ENCODE assay signal across 12 cellular contexts in genomic region chr3:48299746-48300361, GRCh38. TPM values are rescaled to one million over a fixed set of nuclear protein-coding genes. Genes with fewer than 3 reads are reported as not detected.
A peak's percentile ranks its signal among the peaks of the same experiment; 100 is the strongest.
DNase-seq lines count a peak whose midpoint lies in the region; ATAC-seq, FAIRE-seq and TF ChIP-seq lines count a peak whose summit lies in the region.
"Had no signal": no experiment of that assay in that cellular context is flagged by ENCODE, and none has a peak within 500 bp of the region (broad histone marks: within the 10 kb centered on the region; RNA-seq: fewer than 3 reads in every experiment).

No MANE protein-coding gene starts in this region.

- H3K27ac ChIP-seq in OCI-LY1 (ENCODE audit: low read depth, low read length, poor library complexity, severe bottlenecking) (peak overlapping the region; percentile 55), trophoblast cell (ENCODE audit: low read depth, low read length) (no peak overlapping the region), colonic mucosa (no peak overlapping the region)

- no peak overlapping the region for H2BK12ac ChIP-seq in trophoblast cell (ENCODE audit: low read length)

- H4K20me1 ChIP-seq in OCI-LY1 (ENCODE audit: insufficient read depth, low read length): no peaks in the 10 kb centered on the region

- 100% methylated on average over 1 of the region's 5 CpGs for WGBS in trophoblast cell (ENCODE audit: extremely low coverage, insufficient coverage, insufficient read length)

- H4K8ac ChIP-seq in trophoblast cell (ENCODE audit: low read depth, low read length): peak overlapping the region; percentile 100

- H3K23ac ChIP-seq in trophoblast cell (ENCODE audit: low read length): no peak overlapping the region

- H3K36me3 ChIP-seq in OCI-LY1 (ENCODE audit: insufficient read depth, low read length): peaks cover 34% of the 10 kb centered on the region
- H3K36me3 ChIP-seq in endocrine pancreas (ENCODE audit: control insufficient read depth, insufficient read depth, low read length): peaks cover 4% of the 10 kb centered on the region
- peaks cover 10 to 25% of the 10 kb centered on the region in 2 experiments for H3K36me3 ChIP-seq in trophoblast cell (ENCODE audit: control insufficient read depth in 1 of 2, insufficient read depth in 2 of 2, low read length in 2 of 2)
- peaks cover 4% of the 10 kb centered on the region for H3K36me3 ChIP-seq in colonic mucosa

- intact Hi-C loops in colonic mucosa (cut with DNase I): no loop called here

- H3K14ac ChIP-seq in trophoblast cell (ENCODE audit: low read length): no peak overlapping the region

- DNase-seq in trophoblast cell (no peak), D721Med (ENCODE audit: insufficient read length, low spot score) (no peak), NOMO-1 (lab: John Stamatoyannopoulos, UW; ENCODE audit: unreplicated experiment in 2 of 2) (no peak), colonic mucosa (no peak)

- H3K4me3 ChIP-seq in GM08714 (ENCODE audit: low read length) (peak overlapping the region; percentile 79), OCI-LY1 (ENCODE audit: low read depth, low read length, poor library complexity, severe bottlenecking) (peak overlapping the region; percentile 75), endocrine pancreas (ENCODE audit: control insufficient read depth, insufficient read depth, low read length) (peak overlapping the region; percentile 11), trophoblast cell (ENCODE audit: low read depth, low read length) (no peak overlapping the region), colonic mucosa (no peak overlapping the region)

- H3F3A ChIP-seq in OCI-LY1 (ENCODE audit: insufficient read depth, low read length): no peaks in the 10 kb centered on the region

- no peak for ATAC-seq in HG03432 (IDR thresholded peaks at IDR 0.05; ENCODE audit: unreplicated experiment)
- ATAC-seq: pancreas had no signal

- TF ChIP-seq CTCF in OCI-LY1 (IDR thresholded peaks at IDR 0.05; ENCODE audit: low read length) (no peak), D721Med (IDR thresholded peaks at IDR 0.05; ENCODE audit: insufficient read depth, missing control alignments) (no peak), colonic mucosa (IDR thresholded peaks at IDR 0.05) (no peak)

- H2AK5ac ChIP-seq in trophoblast cell (ENCODE audit: low read length): no peak overlapping the region

- H3K4me2 ChIP-seq in OCI-LY1 (ENCODE audit: low read length) (peak overlapping the region; percentile 92), trophoblast cell (ENCODE audit: low read length) (peak overlapping the region; percentile 88)

- no peak overlapping the region for H4K12ac ChIP-seq in trophoblast cell (ENCODE audit: low read depth, low read length)

- no peak overlapping the region for H3K18ac ChIP-seq in trophoblast cell (ENCODE audit: low read length)

- H2BK120ac ChIP-seq in trophoblast cell (ENCODE audit: insufficient read depth, low read length, poor library complexity): no peak overlapping the region

- H3K4ac ChIP-seq in trophoblast cell (ENCODE audit: low read depth, low read length): no peak overlapping the region

- H3K9ac ChIP-seq in OCI-LY1 (ENCODE audit: low read length): peak overlapping the region; percentile 88
- H3K9ac ChIP-seq in endocrine pancreas (ENCODE audit: control insufficient read depth, insufficient read depth, low read length): no peak overlapping the region
- no peak overlapping the region for H3K9ac ChIP-seq in trophoblast cell (ENCODE audit: low read length)
- peak overlapping the region in 1 of 2 donors; percentile 27 for H3K9ac ChIP-seq in colonic mucosa (ENCODE audit: low read depth in 2 of 2, low read length in 2 of 2)

- no peaks in the 10 kb centered on the region for H3K9me2 ChIP-seq in OCI-LY1 (ENCODE audit: low read depth, low read length)

- H3K79me2 ChIP-seq in OCI-LY1 (ENCODE audit: insufficient read depth, low read length) (no peaks in the 10 kb centered on the region), trophoblast cell (ENCODE audit: control insufficient read depth, insufficient read depth, low read length, poor library complexity) (peaks cover 11% of the 10 kb centered on the region)

- H3K79me1 ChIP-seq in trophoblast cell (ENCODE audit: low read length): peaks cover 12% of the 10 kb centered on the region

- no peak overlapping the region for H2BK5ac ChIP-seq in trophoblast cell (ENCODE audit: low read depth, low read length, poor library complexity)

- H3K4me1 ChIP-seq in OCI-LY1 (ENCODE audit: insufficient read depth, low read length, severe bottlenecking) (peaks cover 26% of the 10 kb centered on the region), endocrine pancreas (ENCODE audit: control insufficient read depth, insufficient read depth, low read length) (no peaks in the 10 kb centered on the region), trophoblast cell (ENCODE audit: control insufficient read depth in 1 of 2, insufficient read depth in 2 of 2, low read length in 2 of 2) (peaks cover 9% of the 10 kb centered on the region in 2 experiments), colonic mucosa (peaks cover 7% of the 10 kb centered on the region)
- H3K4me1 ChIP-seq: SJCRH30 had no signal

- no peaks in the 10 kb centered on the region for H3K27me3 ChIP-seq in OCI-LY1 (ENCODE audit: insufficient read depth, low read length)
- no peaks in the 10 kb centered on the region for H3K27me3 ChIP-seq in endocrine pancreas (ENCODE audit: control insufficient read depth, insufficient read depth, low read length)
- no peaks in the 10 kb centered on the region for H3K27me3 ChIP-seq in trophoblast cell (ENCODE audit: insufficient read depth, low read length)
- no peaks in the 10 kb centered on the region for H3K27me3 ChIP-seq in colonic mucosa
- H3K27me3 ChIP-seq: cardiac muscle cell, pancreas, SJCRH30 had no signal

- no peak overlapping the region for H2AFZ ChIP-seq in OCI-LY1 (ENCODE audit: low read length)
- H2AFZ ChIP-seq in trophoblast cell (ENCODE audit: insufficient read depth, low read length, poor library complexity): no peak overlapping the region

- no peak overlapping the region for H4K91ac ChIP-seq in trophoblast cell (ENCODE audit: low read depth, low read length)

- H3K9me3 ChIP-seq in OCI-LY1 (ENCODE audit: low read length) (no peaks in the 10 kb centered on the region), endocrine pancreas (ENCODE audit: control insufficient read depth, low read length) (no peaks in the 10 kb centered on the region), trophoblast cell (ENCODE audit: insufficient read depth, low read depth, low read length) (peaks cover 4% of the 10 kb centered on the region), colonic mucosa (no peaks in the 10 kb centered on the region)
- H3K9me3 ChIP-seq: pancreas, SJCRH30 had no signal

- FAIRE-seq in D721Med (lab: Jason Lieb, UNC): no peak
- FAIRE-seq: pancreas had no signal

RNA-seq across cellular contexts. Expression of gene NME6, which starts 1.3 kb away (rescaled TPM):
- polyA plus RNA-seq in trophoblast cell (2013): 13.8 and 14.4 TPM in 2 replicates
- total RNA-seq in colonic mucosa: 10 to 100 TPM; 23.1 to 34.9 TPM

RNA-seq across cellular contexts. Expression of gene SPINK8, which starts 33.6 kb away (rescaled TPM):
- 0.31 TPM in 1 of 2 replicates, not detected in the other for polyA plus RNA-seq in trophoblast cell (2013)
- not detected for total RNA-seq in colonic mucosa
- total RNA-seq: cardiac muscle cell, pancreas, SJCRH30, urinary bladder had no signal
- polyA plus RNA-seq: cardiac muscle cell, pancreas, urinary bladder had no signal

RNA-seq across cellular contexts. Expression of gene ZNF589, which starts 59.0 kb away (rescaled TPM):
- polyA plus RNA-seq in trophoblast cell (2013): 4.0 and 4.1 TPM in 2 replicates
- 10 to 100 TPM in 1 of 2 donors, 1 to 10 TPM in 1; 5.2 to 11.2 TPM for total RNA-seq in colonic mucosa

Comparison
In these comparisons a context has a peak if more than half of its experiments do, and no peak if none do; other contexts are left out.
1. H3K4me3 ChIP-seq: peak in GM08714 (single experiment), OCI-LY1 (single experiment) and endocrine pancreas (single experiment); none in trophoblast cell (single experiment) and colonic mucosa (single experiment).